ENCODE assay signal across 12 cellular contexts in the genomic region with DNA sequence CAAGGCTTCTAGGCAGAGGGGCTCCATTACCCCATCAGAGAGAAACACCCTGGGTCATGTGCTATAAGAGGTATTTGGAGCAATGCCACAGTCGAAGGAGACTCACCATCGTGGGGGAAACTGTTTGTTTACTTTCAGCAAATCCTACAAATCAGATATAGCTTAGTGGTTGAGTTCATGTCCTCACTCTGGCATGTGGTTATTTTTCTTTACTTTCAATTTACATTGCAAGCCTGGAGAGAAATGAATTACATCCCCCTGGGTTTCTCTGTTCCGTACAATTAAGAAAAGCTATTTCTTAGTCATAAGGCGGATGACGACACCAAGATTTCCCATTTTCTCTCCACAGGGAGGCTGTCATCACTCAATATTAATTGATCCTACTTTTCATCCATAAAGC. TPM values are rescaled to one million over a fixed set of nuclear protein-coding genes. Genes with fewer than 3 reads are reported as not detected.
DNase-seq lines count a peak whose midpoint lies in the region; ATAC-seq lines count a peak whose summit lies in the region.
"Had no signal": no experiment of that assay in that cellular context is flagged by ENCODE, and none has a peak within 500 bp of the region (broad histone marks: within the 10 kb centered on the region; RNA-seq: fewer than 3 reads in every experiment).

No MANE protein-coding gene starts in this region.

- H3K27me3 ChIP-seq in right cardiac atrium (ENCODE audit: control insufficient read depth, insufficient read depth), result no peaks in the 10 kb centered on the region
- H3K27me3 ChIP-seq: BLaER1 treated with 17β-estradiol and CSF1 and Interleukin-3, amounts not matched to agents 10 nM and 100 nM had no signal

- peaks cover 57% of the 10 kb centered on the region for H3K4me1 Mint-ChIP-seq in activated CD4-positive, alpha-beta T cell treated with anti-CD3 and anti-CD28 coated beads, Interleukin-2, amount 10 ng/mL, durations not matched to agents 7 days and 5 days
- peaks cover 56% of the 10 kb centered on the region for H3K4me1 Mint-ChIP-seq in central memory CD8-positive, alpha-beta T cell

- POLR2A ChIA-PET in activated CD4-positive, alpha-beta T cell treated with anti-CD3 and anti-CD28 coated beads, Interleukin-2, amount 10 ng/mL, durations not matched to agents 7 days and 5 days (lab: Charles Lee), result no interaction called here

- peaks cover 3% of the 10 kb centered on the region for H3K9me3 Mint-ChIP-seq in activated CD4-positive, alpha-beta T cell treated with anti-CD3 and anti-CD28 coated beads, Interleukin-2, amount 10 ng/mL, durations not matched to agents 7 days and 5 days
- no peaks in the 10 kb centered on the region for H3K9me3 Mint-ChIP-seq in central memory CD8-positive, alpha-beta T cell
- H3K9me3 Mint-ChIP-seq: activated naive CD8-positive, alpha-beta T cell treated with anti-CD3 and anti-CD28 coated beads, Interleukin-2, amount 10 ng/mL, durations not matched to agents 7 days and 5 days had no signal

- peaks cover 83% of the 10 kb centered on the region for H3K36me3 Mint-ChIP-seq in activated CD4-positive, alpha-beta T cell treated with anti-CD3 and anti-CD28 coated beads, Interleukin-2, amount 10 ng/mL, durations not matched to agents 7 days and 5 days (ENCODE audit: low read depth)
- H3K36me3 Mint-ChIP-seq in central memory CD8-positive, alpha-beta T cell (ENCODE audit: insufficient read depth), result peaks cover 8% of the 10 kb centered on the region

- no peaks in the 10 kb centered on the region for H3K27me3 Mint-ChIP-seq in activated CD4-positive, alpha-beta T cell treated with anti-CD3 and anti-CD28 coated beads, Interleukin-2, amount 10 ng/mL, durations not matched to agents 7 days and 5 days
- no peaks in the 10 kb centered on the region for H3K27me3 Mint-ChIP-seq in central memory CD8-positive, alpha-beta T cell
- H3K27me3 Mint-ChIP-seq: activated naive CD8-positive, alpha-beta T cell treated with anti-CD3 and anti-CD28 coated beads, Interleukin-2, amount 10 ng/mL, durations not matched to agents 7 days and 5 days had no signal

- CTCF ChIA-PET in activated CD4-positive, alpha-beta T cell treated with anti-CD3 and anti-CD28 coated beads, Interleukin-2, amount 10 ng/mL, durations not matched to agents 7 days and 5 days (lab: Charles Lee), result interaction anchor here (0.9 to 2.4 kb wide), 4 partner anchors 13 to 20 kb away, joined by 3 to 7 read pairs (median 6); no protein-coding TSS in a partner anchor

- peaks cover 3% of the 10 kb centered on the region for H3K4me1 ChIP-seq in right cardiac atrium (ENCODE audit: control insufficient read depth, insufficient read depth, low read length)

- peak overlapping the region; percentile 10 for H3K27ac Mint-ChIP-seq in activated CD4-positive, alpha-beta T cell treated with anti-CD3 and anti-CD28 coated beads, Interleukin-2, amount 10 ng/mL, durations not matched to agents 7 days and 5 days
- peak overlapping the region; percentile 87 for H3K27ac Mint-ChIP-seq in central memory CD8-positive, alpha-beta T cell (ENCODE audit: low read depth)
- H3K27ac Mint-ChIP-seq: activated naive CD8-positive, alpha-beta T cell treated with anti-CD3 and anti-CD28 coated beads, Interleukin-2, amount 10 ng/mL, durations not matched to agents 7 days and 5 days; memory B cell had no signal

- DNase-seq in activated CD4-positive, alpha-beta T cell treated with anti-CD3 and anti-CD28 coated beads, Interleukin-2, amount 10 ng/mL, durations not matched to agents 7 days and 5 days, result peak; percentile 16
- no peak for DNase-seq in activated CD4-positive, alpha-beta T cell treated with anti-CD3 and anti-CD28 coated beads, Interleukin-2, amount 50 U/mL, for 48 hours
- DNase-seq in central memory CD8-positive, alpha-beta T cell (ENCODE audit: low spot score in 2 of 2), result no peak
- DNase-seq in smooth muscle cell of the brain vasculature (ENCODE audit: low read depth, low spot score) (peak; percentile 70), NK-92 (lab: John Stamatoyannopoulos, UW; ENCODE audit: unreplicated experiment) (no peak), right cardiac atrium (no peak)
- no peak for DNase-seq in activated CD4-positive, alpha-beta T cell treated with anti-CD3 and anti-CD28 coated beads for 4 hours
- DNase-seq: activated naive CD8-positive, alpha-beta T cell treated with anti-CD3 and anti-CD28 coated beads, Interleukin-2, amount 10 ng/mL, durations not matched to agents 7 days and 5 days; NCI-H82 had no signal

- H3K9me3 ChIP-seq in right cardiac atrium (ENCODE audit: control insufficient read depth, low read length), result no peaks in the 10 kb centered on the region

- 63% methylated on average over 5 of the region's 5 CpGs for WGBS in right cardiac atrium

- intact Hi-C loops in right cardiac atrium (cut with DNase I), result no loop called here

- H3K4me3 ChIP-seq in right cardiac atrium (ENCODE audit: low read length), result no peak overlapping the region
- H3K4me3 ChIP-seq: BLaER1 treated with 17β-estradiol and CSF1 and Interleukin-3, amounts not matched to agents 10 nM and 100 nM had no signal

- H3K27ac ChIP-seq in right cardiac atrium (ENCODE audit: low read length), result no peak overlapping the region
- H3K27ac ChIP-seq: BLaER1 treated with 17β-estradiol and CSF1 and Interleukin-3, amounts not matched to agents 10 nM and 100 nM had no signal

- no peak overlapping the region for H3K4me3 Mint-ChIP-seq in activated CD4-positive, alpha-beta T cell treated with anti-CD3 and anti-CD28 coated beads, Interleukin-2, amount 10 ng/mL, durations not matched to agents 7 days and 5 days
- H3K4me3 Mint-ChIP-seq in central memory CD8-positive, alpha-beta T cell, result peak overlapping the region; percentile 5
- H3K4me3 Mint-ChIP-seq: activated naive CD8-positive, alpha-beta T cell treated with anti-CD3 and anti-CD28 coated beads, Interleukin-2, amount 10 ng/mL, durations not matched to agents 7 days and 5 days; memory B cell had no signal

- peak; percentile 65 for ATAC-seq in HG03565 (IDR thresholded peaks at IDR 0.05; ENCODE audit: unreplicated experiment)
- peak; percentile 75 for ATAC-seq in central memory CD8-positive, alpha-beta T cell (replicated peaks; ENCODE audit: extremely low read depth, poor library complexity, severe bottlenecking)
- no peak for ATAC-seq in right cardiac atrium

RNA-seq across cellular contexts. Expression of gene RFTN1, which starts 36.9 kb away (rescaled TPM):
- total RNA-seq in activated CD4-positive, alpha-beta T cell treated with anti-CD3 and anti-CD28 coated beads, Interleukin-2, amount 10 ng/mL, durations not matched to agents 7 days and 5 days, result 10 to 100 TPM; 57.3 to 57.9 TPM
- 10 to 100 TPM; 17.9 to 23.6 (median 20.6) TPM for total RNA-seq in right cardiac atrium
- 21.2 TPM for polyA plus RNA-seq in right cardiac atrium

Comparison
In these comparisons a context has a peak if more than half of its experiments do, and no peak if none do; other contexts are left out.
1. DNase-seq: peak in activated CD4-positive, alpha-beta T cell treated with anti-CD3 and anti-CD28 coated beads, Interleukin-2, amount 10 ng/mL, durations not matched to agents 7 days and 5 days (single experiment) and smooth muscle cell of the brain vasculature (single experiment); none in activated CD4-positive, alpha-beta T cell treated with anti-CD3 and anti-CD28 coated beads, Interleukin-2, amount 50 U/mL, for 48 hours (0 of 2), central memory CD8-positive, alpha-beta T cell (0 of 2), NK-92 (single experiment), right cardiac atrium (0 of 3) and activated CD4-positive, alpha-beta T cell treated with anti-CD3 and anti-CD28 coated beads for 4 hours (0 of 2).
2. ATAC-seq: peak in HG03565 (single experiment) and central memory CD8-positive, alpha-beta T cell (single experiment); none in right cardiac atrium (0 of 2).